ENCODE assay signal across 1 cellular context in genomic region chr19:49570997-49571676, GRCh38.
TF ChIP-seq lines count a peak whose summit lies in the region.

No MANE protein-coding gene starts in this region.

TF ChIP-seq in HEK293, 187 proteins besides CTCF, POLR2A, EP300 and RAD21 (continued from another document):
- TF ChIP-seq, protein P1, sequence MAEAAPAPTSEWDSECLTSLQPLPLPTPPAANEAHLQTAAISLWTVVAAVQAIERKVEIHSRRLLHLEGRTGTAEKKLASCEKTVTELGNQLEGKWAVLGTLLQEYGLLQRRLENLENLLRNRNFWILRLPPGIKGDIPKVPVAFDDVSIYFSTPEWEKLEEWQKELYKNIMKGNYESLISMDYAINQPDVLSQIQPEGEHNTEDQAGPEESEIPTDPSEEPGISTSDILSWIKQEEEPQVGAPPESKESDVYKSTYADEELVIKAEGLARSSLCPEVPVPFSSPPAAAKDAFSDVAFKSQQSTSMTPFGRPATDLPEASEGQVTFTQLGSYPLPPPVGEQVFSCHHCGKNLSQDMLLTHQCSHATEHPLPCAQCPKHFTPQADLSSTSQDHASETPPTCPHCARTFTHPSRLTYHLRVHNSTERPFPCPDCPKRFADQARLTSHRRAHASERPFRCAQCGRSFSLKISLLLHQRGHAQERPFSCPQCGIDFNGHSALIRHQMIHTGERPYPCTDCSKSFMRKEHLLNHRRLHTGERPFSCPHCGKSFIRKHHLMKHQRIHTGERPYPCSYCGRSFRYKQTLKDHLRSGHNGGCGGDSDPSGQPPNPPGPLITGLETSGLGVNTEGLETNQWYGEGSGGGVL (tag by site-specific recombination; IDR thresholded peaks at IDR 0.05) = no peak
- TF ChIP-seq OSR2 (tag by site-specific recombination; IDR thresholded peaks at IDR 0.05) = no peak
- TF ChIP-seq, protein P2, sequence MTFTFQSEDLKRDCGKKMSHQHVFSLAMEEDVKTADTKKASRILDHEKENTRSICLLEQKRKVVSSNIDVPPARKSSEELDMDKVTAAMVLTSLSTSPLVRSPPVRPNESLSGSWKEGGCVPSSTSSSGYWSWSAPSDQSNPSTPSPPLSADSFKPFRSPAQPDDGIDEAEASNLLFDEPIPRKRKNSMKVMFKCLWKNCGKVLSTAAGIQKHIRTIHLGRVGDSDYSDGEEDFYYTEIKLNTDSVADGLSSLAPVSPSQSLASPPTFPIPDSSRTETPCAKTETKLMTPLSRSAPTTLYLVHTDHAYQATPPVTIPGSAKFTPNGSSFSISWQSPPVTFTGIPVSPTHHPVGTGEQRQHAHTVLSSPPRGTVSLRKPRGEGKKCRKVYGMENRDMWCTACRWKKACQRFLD (tag by site-specific recombination; IDR thresholded peaks at IDR 0.05) = no peak
- no peak for TF ChIP-seq ELK4 (IDR thresholded peaks at IDR 0.05; ENCODE audit: borderline replicate concordance, low read depth, low read length)
- TF ChIP-seq ZNF175 (tag by site-specific recombination; IDR thresholded peaks at IDR 0.05) = no peak
- no peak for TF ChIP-seq ZNF433 (tag by site-specific recombination; IDR thresholded peaks at IDR 0.05; ENCODE audit: low read depth)
- no peak for TF ChIP-seq BCL6B (tag by site-specific recombination; IDR thresholded peaks at IDR 0.05)
- peak; percentile 65 for TF ChIP-seq EGR2 (tag by site-specific recombination; IDR thresholded peaks at IDR 0.05; ENCODE audit: low read depth)
- no peak for TF ChIP-seq ZNF518A (tag by site-specific recombination; conservative IDR thresholded peaks at IDR 0.05; ENCODE audit: low read depth)
- no peak for TF ChIP-seq ZNF837 (tag by site-specific recombination; IDR thresholded peaks at IDR 0.05)
- no peak for TF ChIP-seq ZNF354C (tag by site-specific recombination; IDR thresholded peaks at IDR 0.05; ENCODE audit: borderline replicate concordance, low read depth)
- TF ChIP-seq, protein P3, sequence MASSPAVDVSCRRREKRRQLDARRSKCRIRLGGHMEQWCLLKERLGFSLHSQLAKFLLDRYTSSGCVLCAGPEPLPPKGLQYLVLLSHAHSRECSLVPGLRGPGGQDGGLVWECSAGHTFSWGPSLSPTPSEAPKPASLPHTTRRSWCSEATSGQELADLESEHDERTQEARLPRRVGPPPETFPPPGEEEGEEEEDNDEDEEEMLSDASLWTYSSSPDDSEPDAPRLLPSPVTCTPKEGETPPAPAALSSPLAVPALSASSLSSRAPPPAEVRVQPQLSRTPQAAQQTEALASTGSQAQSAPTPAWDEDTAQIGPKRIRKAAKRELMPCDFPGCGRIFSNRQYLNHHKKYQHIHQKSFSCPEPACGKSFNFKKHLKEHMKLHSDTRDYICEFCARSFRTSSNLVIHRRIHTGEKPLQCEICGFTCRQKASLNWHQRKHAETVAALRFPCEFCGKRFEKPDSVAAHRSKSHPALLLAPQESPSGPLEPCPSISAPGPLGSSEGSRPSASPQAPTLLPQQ (tag by site-specific recombination; IDR thresholded peaks at IDR 0.05) = no peak
- no peak for TF ChIP-seq ZNF174 (tag by site-specific recombination; IDR thresholded peaks at IDR 0.05)
- TF ChIP-seq ZNF629 (tag by site-specific recombination; IDR thresholded peaks at IDR 0.05) = no peak
- no peak for TF ChIP-seq ZNF16 (tag by site-specific recombination; IDR thresholded peaks at IDR 0.05; ENCODE audit: low read depth)
